Comparison of ENCODE assay signal across 8 cellular contexts in genomic region chr1:171780583-171781166, GRCh38. TPM values are rescaled to one million over a fixed set of nuclear protein-coding genes. Genes with fewer than 3 reads are reported as not detected.
DNase-seq lines count a peak whose midpoint lies in the region; TF ChIP-seq lines count a peak whose summit lies in the region.

No MANE protein-coding gene starts in this region.

- no peaks in the 10 kb centered on the region for H3K27me3 ChIP-seq in effector memory CD4-positive, alpha-beta T cell (replicated peaks; ENCODE audit: control insufficient read depth, insufficient read depth, low read length, poor library complexity, severe bottlenecking)
- no peaks in the 10 kb centered on the region for H3K27me3 ChIP-seq in neural progenitor cell

- H3K79me2 ChIP-seq in neural progenitor cell (ENCODE audit: low read depth), result peaks cover 40% of the 10 kb centered on the region

- no peaks in the 10 kb centered on the region for H3K9me3 Mint-ChIP-seq in neural progenitor cell

- H3K4me3 Mint-ChIP-seq in neural progenitor cell, result peak overlapping the region; percentile 99

- H3K27ac Mint-ChIP-seq in neural progenitor cell, result peak overlapping the region; percentile 85

- H3K9me3 ChIP-seq in effector memory CD4-positive, alpha-beta T cell (ENCODE audit: control insufficient read depth, low read length), result no peaks in the 10 kb centered on the region
- H3K9me3 ChIP-seq in neural progenitor cell (ENCODE audit: low read depth), result no peaks in the 10 kb centered on the region

- H3K4me3 ChIP-seq in effector memory CD4-positive, alpha-beta T cell (ENCODE audit: insufficient read depth, low read depth, low read length, poor library complexity, severe bottlenecking), result peak overlapping the region; percentile 13
- H3K4me3 ChIP-seq in neural progenitor cell, result peak overlapping the region; percentile 49

- DNase-seq in COR-L47 (lab: John Stamatoyannopoulos, UW) (peak; percentile 29), NCI-H774 (lab: John Stamatoyannopoulos, UW) (peak; percentile 20), neural progenitor cell (ENCODE audit: low spot score) (no peak), hepatic stellate cell (ENCODE audit: low spot score) (no peak), AML-193 (lab: John Stamatoyannopoulos, UW) (no peak), epidermal melanocyte (ENCODE audit: insufficient read length, low spot score) (no peak)
- no peak for DNase-seq in effector memory CD4-positive, alpha-beta T cell
- no peak for DNase-seq in activated effector memory CD4-positive, alpha-beta T cell treated with anti-CD3 and anti-CD28 coated beads, Interleukin-2, amount 50 U/mL, for 16 hours

- H3K27me3 Mint-ChIP-seq in neural progenitor cell (ENCODE audit: insufficient read depth, low read depth), result peaks cover 6% of the 10 kb centered on the region

- no peaks in the 10 kb centered on the region for H4K20me1 ChIP-seq in neural progenitor cell (ENCODE audit: low read depth)

- H2AFZ ChIP-seq in neural progenitor cell (replicated peaks), result peak overlapping the region; percentile 78

- H3F3A ChIP-seq in neural progenitor cell (ENCODE audit: low read depth), result peaks cover 13% of the 10 kb centered on the region

- H3K4me1 ChIP-seq in effector memory CD4-positive, alpha-beta T cell (ENCODE audit: control insufficient read depth, insufficient read depth, low read length, poor library complexity, severe bottlenecking), result peaks cover 17% of the 10 kb centered on the region
- H3K4me1 ChIP-seq in neural progenitor cell, result peaks cover 3% of the 10 kb centered on the region

- peaks cover 5% of the 10 kb centered on the region for H3K36me3 Mint-ChIP-seq in neural progenitor cell

- peak overlapping the region; percentile 55 for H3K27ac ChIP-seq in effector memory CD4-positive, alpha-beta T cell (ENCODE audit: insufficient read depth, low read length, poor library complexity, severe bottlenecking)
- H3K27ac ChIP-seq in neural progenitor cell, result peak overlapping the region; percentile 62

- peak overlapping the region; percentile 78 for H3K4me2 ChIP-seq in neural progenitor cell

- peak overlapping the region; percentile 21 for H3K9ac ChIP-seq in neural progenitor cell

- peaks cover 3% of the 10 kb centered on the region for H3K36me3 ChIP-seq in effector memory CD4-positive, alpha-beta T cell (ENCODE audit: control insufficient read depth, insufficient read depth, low read length)
- no peaks in the 10 kb centered on the region for H3K36me3 ChIP-seq in neural progenitor cell

- peaks cover 20% of the 10 kb centered on the region for H3K4me1 Mint-ChIP-seq in neural progenitor cell

- no peak for TF ChIP-seq CTCF in neural progenitor cell (IDR thresholded peaks at IDR 0.05)

RNA-seq across cellular contexts. Expression of gene METTL13, which starts 0.8 kb away (rescaled TPM):
- 19.5 and 26.3 TPM in 2 replicates for total RNA-seq in neural progenitor cell (ENCODE audit: low replicate concordance)

RNA-seq across cellular contexts. Expression of gene VAMP4, which starts 38.8 kb away (rescaled TPM):
- total RNA-seq in neural progenitor cell (ENCODE audit: low replicate concordance), result 11.3 and 16.2 TPM in 2 replicates

Comparison
In these comparisons a context has a peak if more than half of its experiments do, and no peak if none do; other contexts are left out.
1. DNase-seq: peak in COR-L47 (single experiment) and NCI-H774 (single experiment); none in effector memory CD4-positive, alpha-beta T cell (0 of 3), neural progenitor cell (single experiment), hepatic stellate cell (single experiment), activated effector memory CD4-positive, alpha-beta T cell treated with anti-CD3 and anti-CD28 coated beads, Interleukin-2, amount 50 U/mL, for 16 hours (single experiment), AML-193 (0 of 2) and epidermal melanocyte (single experiment).